In genomic region chr1:181124206-181124825, GRCh38 we compare ENCODE assay signal across 1 cellular context.
TF ChIP-seq lines count a peak whose summit lies in the region.

No MANE protein-coding gene starts in this region.

TF ChIP-seq in H1, 55 proteins besides CTCF, POLR2A, EP300 and RAD21:
- TF ChIP-seq CEBPB (IDR thresholded peaks at IDR 0.05; ENCODE audit: low read depth, low read length): no peak
- TF ChIP-seq ATF2 (IDR thresholded peaks at IDR 0.05; ENCODE audit: low read length): no peak
- no peak for TF ChIP-seq CTBP2 (IDR thresholded peaks at IDR 0.05; ENCODE audit: borderline replicate concordance, insufficient read depth, insufficient read length, low read length)
- TF ChIP-seq KDM1A (IDR thresholded peaks at IDR 0.05; ENCODE audit: borderline replicate concordance, low read length): no peak
- TF ChIP-seq POLR2AphosphoS5 (IDR thresholded peaks at IDR 0.05; ENCODE audit: low read depth, low read length): no peak
